In genomic region chr3:115658032-115658336, GRCh38 we compare ENCODE assay signal across 9 cellular contexts. TPM values are rescaled to one million over a fixed set of nuclear protein-coding genes. Genes with fewer than 3 reads are reported as not detected.
DNase-seq lines count a peak whose midpoint lies in the region; ATAC-seq and TF ChIP-seq lines count a peak whose summit lies in the region.
"Had no signal": no experiment of that assay in that cellular context is flagged by ENCODE, and none has a peak within 500 bp of the region (broad histone marks: within the 10 kb centered on the region; RNA-seq: fewer than 3 reads in every experiment).

No MANE protein-coding gene starts in this region.

- 3 to 8% methylated on average over 3 of the region's 3 CpGs for WGBS in testis, 2 donors

- H3K4me1 Mint-ChIP-seq in activated CD4-positive, alpha-beta T cell treated with anti-CD3 and anti-CD28 coated beads, Interleukin-2, amount 10 ng/mL, durations not matched to agents 24 days and 14 days: peaks cover 20% of the 10 kb centered on the region

- H3K4me3 Mint-ChIP-seq in activated CD4-positive, alpha-beta T cell treated with anti-CD3 and anti-CD28 coated beads, Interleukin-2, amount 10 ng/mL, durations not matched to agents 24 days and 14 days: peak overlapping the region; percentile 98

- no peak for DNase-seq in activated CD4-positive, alpha-beta T cell treated with anti-CD3 and anti-CD28 coated beads, Interleukin-2, amount 10 ng/mL, durations not matched to agents 24 days and 14 days
- no peak for DNase-seq in activated CD4-positive, alpha-beta T cell treated with anti-CD3 and anti-CD28 coated beads for 1 hour
- DNase-seq in adipocyte (ENCODE audit: low read depth): no peak
- DNase-seq in kidney epithelial cell (ENCODE audit: low read depth): no peak
- no peak for DNase-seq in testis
- no peak for DNase-seq in MV-4-11 (lab: John Stamatoyannopoulos, UW)
- no peak for DNase-seq in SK-N-DZ (ENCODE audit: low spot score)

- peaks cover 3% of the 10 kb centered on the region for H3K27me3 Mint-ChIP-seq in activated CD4-positive, alpha-beta T cell treated with anti-CD3 and anti-CD28 coated beads, Interleukin-2, amount 10 ng/mL, durations not matched to agents 24 days and 14 days

- no peak for ATAC-seq in HG03342 (IDR thresholded peaks at IDR 0.05; ENCODE audit: unreplicated experiment)

- H3K9ac ChIP-seq in adipocyte (ENCODE audit: low read length): peak overlapping the region; percentile 97

- no peaks in the 10 kb centered on the region for H3K27me3 ChIP-seq in adipocyte (replicated peaks; ENCODE audit: control insufficient read depth, insufficient read depth, low read length)
- H3K27me3 ChIP-seq in kidney epithelial cell (ENCODE audit: control insufficient read depth, insufficient read depth, low read length): no peaks in the 10 kb centered on the region
- no peaks in the 10 kb centered on the region for H3K27me3 ChIP-seq in testis

- TF ChIP-seq CTCF in kidney epithelial cell (IDR thresholded peaks at IDR 0.05; ENCODE audit: insufficient read depth, low read length, poor library complexity, severe bottlenecking) (no peak), testis (IDR thresholded peaks at IDR 0.05) (no peak)

- H3K27ac Mint-ChIP-seq in activated CD4-positive, alpha-beta T cell treated with anti-CD3 and anti-CD28 coated beads, Interleukin-2, amount 10 ng/mL, durations not matched to agents 24 days and 14 days: peak overlapping the region; percentile 99

- no peaks in the 10 kb centered on the region for H3K36me3 Mint-ChIP-seq in activated CD4-positive, alpha-beta T cell treated with anti-CD3 and anti-CD28 coated beads, Interleukin-2, amount 10 ng/mL, durations not matched to agents 24 days and 14 days (ENCODE audit: low read depth)

- H3K9me3 Mint-ChIP-seq in activated CD4-positive, alpha-beta T cell treated with anti-CD3 and anti-CD28 coated beads, Interleukin-2, amount 10 ng/mL, durations not matched to agents 24 days and 14 days: no peaks in the 10 kb centered on the region

- H3K4me3 ChIP-seq in adipocyte (ENCODE audit: low read length) (peak overlapping the region; percentile 84), kidney epithelial cell (ENCODE audit: low read depth, low read length) (peak overlapping the region; percentile 53), testis (peak overlapping the region; percentile 81 to 84)

- H3K9me3 ChIP-seq in adipocyte (ENCODE audit: control insufficient read depth, low read length) (no peaks in the 10 kb centered on the region), testis (no peaks in the 10 kb centered on the region)

- H3K36me3 ChIP-seq in adipocyte (ENCODE audit: control insufficient read depth, insufficient read depth, low read length, severe bottlenecking): no peaks in the 10 kb centered on the region
- H3K36me3 ChIP-seq in kidney epithelial cell (ENCODE audit: control insufficient read depth, insufficient read depth, low read length): no peaks in the 10 kb centered on the region
- H3K36me3 ChIP-seq in testis (ENCODE audit: low read depth, missing control alignments): no peaks in the 10 kb centered on the region

- TF ChIP-seq POLR2A in testis (IDR thresholded peaks at IDR 0.05): no peak

- H3K4me1 ChIP-seq in adipocyte (ENCODE audit: control insufficient read depth, insufficient read depth, low read length) (peaks cover 32% of the 10 kb centered on the region), testis (peaks cover 10% of the 10 kb centered on the region)

- H3K27ac ChIP-seq in testis: peak overlapping the region; percentile 92 to 96
- H3K27ac ChIP-seq: C4-2B had no signal

- intact Hi-C loops in activated CD4-positive, alpha-beta T cell treated with anti-CD3 and anti-CD28 coated beads, Interleukin-2, amount 10 ng/mL, durations not matched to agents 24 days and 14 days (cut with micrococcal nuclease): loop anchor here (1.0 to 2.0 kb wide), 3 partner anchors 29 to 511 kb away; partner anchors contain the start of gene ZBTB20
- intact Hi-C loops in testis (cut with DNase I; ENCODE audit: low total_unique reads): no loop called here

RNA-seq across cellular contexts. Expression of gene GAP43, which starts 34.7 kb away (rescaled TPM):
- total RNA-seq in activated CD4-positive, alpha-beta T cell treated with anti-CD3 and anti-CD28 coated beads, Interleukin-2, amount 10 ng/mL, durations not matched to agents 24 days and 14 days: not detected in 2 replicates
- 0.07 and 0.21 TPM in 2 replicates for total RNA-seq in kidney epithelial cell
- total RNA-seq in testis: under 1 TPM; 0.62 to 0.63 TPM
- 0.62 TPM for polyA plus RNA-seq in testis (ENCODE audit: insufficient read depth, low read depth, low replicate concordance)
- polyA plus RNA-seq in SK-N-DZ (2014; cell fraction: cytosol; rRNA removed): 82.8 and 92.1 TPM in 2 replicates
- 36.1 and 47.6 TPM in 2 replicates for polyA plus RNA-seq in SK-N-DZ (2014; cell fraction: nucleus; rRNA removed)
